In the genomic region with DNA sequence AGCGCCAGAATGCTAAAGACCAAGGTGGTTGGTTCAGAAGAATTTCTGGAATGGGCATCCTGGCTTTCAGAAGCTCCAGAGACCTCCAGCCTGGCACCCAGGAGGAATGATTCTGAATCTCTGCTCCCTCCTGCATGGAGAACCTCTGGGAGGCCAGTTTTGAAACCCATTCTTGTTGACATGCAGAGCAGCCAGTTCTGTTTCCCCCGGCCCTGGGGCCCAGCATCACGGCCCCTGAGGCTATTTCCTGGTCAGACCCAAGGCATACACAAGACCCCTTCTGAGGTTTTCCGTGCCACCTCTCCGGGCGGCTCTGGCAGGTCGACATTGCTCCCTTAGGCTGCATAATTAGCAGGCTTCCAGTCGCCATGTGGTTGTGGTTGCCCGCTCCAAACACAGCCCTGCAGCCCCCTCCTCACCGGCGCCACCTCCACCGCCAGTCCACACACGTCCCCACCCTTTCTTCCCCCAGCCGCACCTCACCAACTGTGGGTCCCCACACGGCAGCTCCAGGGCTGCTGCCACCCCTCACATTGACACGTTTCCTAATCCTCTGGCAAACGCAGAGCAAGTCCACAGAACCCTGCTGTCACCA, we compare ENCODE assay signal across 16 cellular contexts.
DNase-seq lines count a peak whose midpoint lies in the region; ATAC-seq and TF ChIP-seq lines count a peak whose summit lies in the region.
"Had no signal": no experiment of that assay in that cellular context is flagged by ENCODE, and none has a peak within 500 bp of the region (broad histone marks: within the 10 kb centered on the region; RNA-seq: fewer than 3 reads in every experiment).

No MANE protein-coding gene starts in this region.

- H3K27ac ChIP-seq in body of pancreas, result peak overlapping the region in 3 of 4 donors; percentile 50 to 65 (median 63)

- H3K36me3 ChIP-seq in body of pancreas (replicated peaks in 1 of 2; ENCODE audit: insufficient read depth in 1 of 2, low read depth in 2 of 2) (no peaks in the 10 kb centered on the region), mucosa of stomach (ENCODE audit: control insufficient read depth, insufficient read depth, low read length) (no peaks in the 10 kb centered on the region)
- H3K36me3 ChIP-seq: HAP-1 had no signal

- peaks cover 6% of the 10 kb centered on the region for H3K9me3 Mint-ChIP-seq in type B pancreatic cell
- peaks cover 5% of the 10 kb centered on the region for H3K9me3 Mint-ChIP-seq in T-helper 2 cell treated with Interferon-gamma antibody and Interleukin-4, amounts not matched to agents 5 μg/mL and 100 μg/mL, for 36 hours

- ATAC-seq in body of pancreas (no peak), GM21717 (IDR thresholded peaks at IDR 0.05; ENCODE audit: unreplicated experiment) (no peak)

- no peak for TF ChIP-seq POLR2A in body of pancreas (IDR thresholded peaks at IDR 0.05)

- DNase-seq in NCI-H2171 treated with DMSO at 0.1 percent for 48 hours (lab: John Stamatoyannopoulos, UW), result peak; percentile 41
- no peak for DNase-seq in NCI-H2171 (lab: John Stamatoyannopoulos, UW)
- no peak for DNase-seq in body of pancreas
- DNase-seq in type B pancreatic cell (ENCODE audit: extremely low spot score, unreplicated experiment), result no peak
- DNase-seq in iPS-NIHi11 (ENCODE audit: low spot score), result no peak
- no peak for DNase-seq in T-helper 2 cell treated with Interferon-gamma antibody and Interleukin-4, amounts not matched to agents 5 μg/mL and 100 μg/mL, for 36 hours (ENCODE audit: low spot score)
- DNase-seq: C1 segment of cervical spinal cord, DMS153, EL, Kasumi-1, NCI-H1436, NCI-H446, NCI-H774 had no signal

- 75 to 77% methylated on average over 11 to 17 of the region's 17 CpGs for WGBS in body of pancreas, 2 donors

- H3K27ac Mint-ChIP-seq in type B pancreatic cell, result peak overlapping the region; percentile 46
- H3K27ac Mint-ChIP-seq in T-helper 2 cell treated with Interferon-gamma antibody and Interleukin-4, amounts not matched to agents 5 μg/mL and 100 μg/mL, for 36 hours, result no peak overlapping the region

- H3K27me3 ChIP-seq in body of pancreas, result no peaks in the 10 kb centered on the region
- H3K27me3 ChIP-seq in mucosa of stomach (ENCODE audit: control insufficient read depth, insufficient read depth, low read length), result no peaks in the 10 kb centered on the region

- peaks cover 26% of the 10 kb centered on the region for H3K4me1 Mint-ChIP-seq in type B pancreatic cell (ENCODE audit: unreplicated experiment)
- H3K4me1 Mint-ChIP-seq in T-helper 2 cell treated with Interferon-gamma antibody and Interleukin-4, amounts not matched to agents 5 μg/mL and 100 μg/mL, for 36 hours (ENCODE audit: low read depth), result no peaks in the 10 kb centered on the region

- no peak for TF ChIP-seq CTCF in body of pancreas (IDR thresholded peaks at IDR 0.05)
- TF ChIP-seq CTCF in type B pancreatic cell (conservative IDR thresholded peaks at IDR 0.05), result no peak

- no peaks in the 10 kb centered on the region for H3K27me3 Mint-ChIP-seq in type B pancreatic cell
- no peaks in the 10 kb centered on the region for H3K27me3 Mint-ChIP-seq in T-helper 2 cell treated with Interferon-gamma antibody and Interleukin-4, amounts not matched to agents 5 μg/mL and 100 μg/mL, for 36 hours (ENCODE audit: low read depth)

- intact Hi-C loops in body of pancreas (cut with DNase I), result no loop called here

- peaks cover 24% of the 10 kb centered on the region for H3K36me3 Mint-ChIP-seq in type B pancreatic cell
- H3K36me3 Mint-ChIP-seq in T-helper 2 cell treated with Interferon-gamma antibody and Interleukin-4, amounts not matched to agents 5 μg/mL and 100 μg/mL, for 36 hours (ENCODE audit: low read depth), result no peaks in the 10 kb centered on the region

- no peak overlapping the region for H3K4me3 Mint-ChIP-seq in type B pancreatic cell
- no peak overlapping the region for H3K4me3 Mint-ChIP-seq in T-helper 2 cell treated with Interferon-gamma antibody and Interleukin-4, amounts not matched to agents 5 μg/mL and 100 μg/mL, for 36 hours

- H3K4me1 ChIP-seq in body of pancreas (peaks cover 24% of the 10 kb centered on the region), mucosa of stomach (ENCODE audit: control insufficient read depth, insufficient read depth, low read length) (peaks cover 36% of the 10 kb centered on the region)
- H3K4me1 ChIP-seq: HAP-1 had no signal

- H3K9me3 ChIP-seq in body of pancreas (no peaks in the 10 kb centered on the region), mucosa of stomach (ENCODE audit: control insufficient read depth, low read length) (no peaks in the 10 kb centered on the region)
- H3K9me3 ChIP-seq: HAP-1 had no signal

- H3K4me3 ChIP-seq in body of pancreas (no peak overlapping the region), mucosa of stomach (ENCODE audit: low read length) (no peak overlapping the region)
- H3K4me3 ChIP-seq: HAP-1 had no signal

- H3K9ac ChIP-seq in mucosa of stomach (ENCODE audit: low read length), result peak overlapping the region; percentile 1
